17 cellular contexts compared by ENCODE assay signal in the genomic region with DNA sequence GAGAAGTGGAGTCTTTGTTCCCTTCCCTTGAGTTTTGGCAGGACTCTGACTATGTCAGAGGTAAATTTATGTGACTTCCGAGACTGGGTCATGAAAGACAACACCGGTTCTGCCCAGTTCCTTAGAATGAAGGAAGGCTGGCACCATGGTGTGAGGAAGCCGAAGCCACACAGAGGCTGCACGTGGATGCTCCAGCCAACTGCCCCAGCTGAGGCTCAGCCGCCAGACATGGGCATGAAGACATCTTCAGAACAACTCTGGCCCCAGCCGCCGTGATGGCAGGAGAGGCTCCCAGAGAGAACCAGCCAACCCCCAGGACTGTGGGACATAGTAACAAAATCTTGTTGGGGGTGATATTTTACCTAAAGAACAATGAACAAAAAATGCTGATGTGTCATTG.
DNase-seq lines count a peak whose midpoint lies in the region; ATAC-seq, FAIRE-seq and TF ChIP-seq lines count a peak whose summit lies in the region.
"Had no signal": no experiment of that assay in that cellular context is flagged by ENCODE, and none has a peak within 500 bp of the region (broad histone marks: within the 10 kb centered on the region; RNA-seq: fewer than 3 reads in every experiment).

No MANE protein-coding gene starts in this region.

- H3K56ac ChIP-seq in H1 (replicated peaks; ENCODE audit: insufficient read length, low read depth, low read length): no peak overlapping the region

- H3K79me1 ChIP-seq in H1 (ENCODE audit: low read depth, low read length): no peaks in the 10 kb centered on the region

- TF ChIP-seq RAD21 in H1 (IDR thresholded peaks at IDR 0.05 in 1 of 2, conservative IDR thresholded peaks at IDR 0.05 in 1 of 2; ENCODE audit: low read depth in 2 of 2, low read length in 2 of 2): no peak

- intact Hi-C loops in Caco-2 (cut with micrococcal nuclease; ENCODE audit: unreplicated experiment) (no loop called here), PC-3 (cut with micrococcal nuclease) (no loop called here), prostate gland (cut with DNase I) (no loop called here)

- CTCF ChIA-PET in Caco-2 (lab: Charles Lee): no interaction called here
- CTCF ChIA-PET in PC-3 (lab: Charles Lee): no interaction called here
- CTCF ChIA-PET in H1 (lab: Charles Lee; ENCODE audit: partially characterized antibody): interaction anchor here (0.8 to 2.1 kb wide), 2 partner anchors 10 to 31 kb away, joined by 3 to 5 read pairs; no protein-coding TSS in a partner anchor

- FAIRE-seq in H1 (lab: Jason Lieb, UNC): no peak
- FAIRE-seq: A549, G401.6, GM12891 had no signal

- H3K4me2 ChIP-seq in PC-3 (ENCODE audit: low read length) (no peak overlapping the region), H1 (ENCODE audit: insufficient read depth in 1 of 2, low read depth in 2 of 2, low read length in 2 of 2) (no peak overlapping the region)
- H3K4me2 ChIP-seq: A549 had no signal

- no peak overlapping the region for H3K23ac ChIP-seq in H1 (ENCODE audit: insufficient read length)

- TF ChIP-seq EP300 in H1 (IDR thresholded peaks at IDR 0.05; ENCODE audit: borderline replicate concordance in 1 of 2, low read depth in 2 of 2, low read length in 2 of 2): no peak

- no peaks in the 10 kb centered on the region for H3K27me3 Mint-ChIP-seq in Caco-2 (ENCODE audit: insufficient read depth, unreplicated experiment)

- no peak overlapping the region for H3K14ac ChIP-seq in H1 (ENCODE audit: insufficient read length)

- TF ChIP-seq POLR2A in H1 (IDR thresholded peaks at IDR 0.05; ENCODE audit: control extremely low read depth in 1 of 2, low read depth in 2 of 2, low read length in 2 of 2): no peak
- no peak for TF ChIP-seq POLR2A in prostate gland (IDR thresholded peaks at IDR 0.05)

- TF ChIP-seq CTCF in Caco-2 (IDR thresholded peaks at IDR 0.05; ENCODE audit: insufficient read depth in 1 of 2, low read depth in 1 of 2, low read length in 1 of 2, severe bottlenecking in 1 of 2, unreplicated experiment in 1 of 2): no peak
- no peak for TF ChIP-seq CTCF in PC-3 (conservative IDR thresholded peaks at IDR 0.05; ENCODE audit: low read depth, low read length)
- TF ChIP-seq CTCF in H1 (IDR thresholded peaks at IDR 0.05; ENCODE audit: control extremely low read depth in 1 of 3, insufficient read depth in 1 of 3, low read depth in 1 of 3, low read length in 3 of 3): no peak
- no peak for TF ChIP-seq CTCF in prostate gland (IDR thresholded peaks at IDR 0.05)
- TF ChIP-seq CTCF in omental fat pad (IDR thresholded peaks at IDR 0.05): no peak

- peak overlapping the region; percentile 9; the same call in 1 of the 2 replicates for H2BK20ac ChIP-seq in H1 (ENCODE audit: low read length)

- peaks cover 86% of the 10 kb centered on the region for H3K4me1 ChIP-seq in Caco-2
- H3K4me1 ChIP-seq in PC-3 (ENCODE audit: insufficient read depth, low read length): peaks cover 32% of the 10 kb centered on the region
- peaks cover 4 to 32% (median 25%) of the 10 kb centered on the region in 4 experiments for H3K4me1 ChIP-seq in H1 (replicated peaks in 1 of 4; ENCODE audit: control insufficient read depth in 3 of 4, insufficient read depth in 4 of 4, low read length in 3 of 4)
- peaks cover 29% of the 10 kb centered on the region for H3K4me1 ChIP-seq in prostate gland (replicated peaks)

- no peak overlapping the region for H2AK5ac ChIP-seq in H1 (ENCODE audit: low read depth, low read length)

- H3K4me3 Mint-ChIP-seq in Caco-2 (ENCODE audit: unreplicated experiment): peak overlapping the region; percentile 71
- H3K4me3 Mint-ChIP-seq: CD4-positive, CD25-positive, alpha-beta regulatory T cell had no signal

- H3K4me1 Mint-ChIP-seq in Caco-2 (ENCODE audit: low read depth, unreplicated experiment): peaks cover 47% of the 10 kb centered on the region

- H4K91ac ChIP-seq in H1 (replicated peaks; ENCODE audit: insufficient read length, low read length): peak overlapping the region; percentile 95

- H3K79me2 ChIP-seq in PC-3 (ENCODE audit: low read length): no peaks in the 10 kb centered on the region
- no peaks in the 10 kb centered on the region for H3K79me2 ChIP-seq in H1 (ENCODE audit: control insufficient read depth in 1 of 2, insufficient read depth in 2 of 2, low read length in 2 of 2)

- H3K36me3 ChIP-seq in Caco-2 (ENCODE audit: control insufficient read depth, insufficient read depth, low read length) (no peaks in the 10 kb centered on the region), PC-3 (ENCODE audit: low read depth, low read length) (no peaks in the 10 kb centered on the region), H1 (ENCODE audit: control insufficient read depth in 2 of 4, insufficient read depth in 4 of 4, low read length in 3 of 4) (no peaks in the 10 kb centered on the region), prostate gland (no peaks in the 10 kb centered on the region)
- H3K36me3 ChIP-seq: BE2C had no signal

- BruUV-seq in Caco-2 (replicated peaks; lab: Mats Ljungman, UMichigan) (no TSS peak), PC-3 (replicated peaks; lab: Mats Ljungman, UMichigan) (no TSS peak)

- H4K8ac ChIP-seq in H1 (ENCODE audit: extremely low read depth, insufficient read depth, low read length): 0 out of 2 replicates have a peak overlapping the region, but pooled peaks have one; percentile 20

- no peaks in the 10 kb centered on the region for H3K23me2 ChIP-seq in H1 (ENCODE audit: low read depth, low read length)

- H2BK12ac ChIP-seq in H1 (ENCODE audit: low read depth, low read length): peak overlapping the region; percentile 18; the same call in 1 of the 2 replicates

- H2AFZ ChIP-seq in PC-3 (ENCODE audit: low read length) (0 out of 2 replicates have a peak overlapping the region, but pooled peaks have one; percentile 60), H1 (ENCODE audit: low read length) (no peak overlapping the region)

- H3K9ac ChIP-seq in PC-3 (ENCODE audit: low read length) (no peak overlapping the region), H1 (replicated peaks in 1 of 4; ENCODE audit: extremely low read depth in 1 of 4, low read depth in 3 of 4, low read length in 3 of 4) (no peak overlapping the region)

- H3K9me3 ChIP-seq in Caco-2 (no peaks in the 10 kb centered on the region), PC-3 (ENCODE audit: low read length) (no peaks in the 10 kb centered on the region), H1 (ENCODE audit: insufficient read depth in 2 of 2, low read depth in 1 of 2, low read length in 1 of 2) (no peaks in the 10 kb centered on the region), prostate gland (no peaks in the 10 kb centered on the region)
- H3K9me3 ChIP-seq: A549, BE2C had no signal

- no peaks in the 10 kb centered on the region for H3F3A ChIP-seq in PC-3 (ENCODE audit: low read length, unreplicated experiment)

- no peaks in the 10 kb centered on the region for H3K27me3 ChIP-seq in Caco-2 (replicated peaks; ENCODE audit: control insufficient read depth, insufficient read depth, low read length)
- 0 out of 2 replicates have a peak, but pooled peaks cover 4% of the 10 kb centered on the region for H3K27me3 ChIP-seq in PC-3 (ENCODE audit: low read length)
- no peaks in the 10 kb centered on the region; a peak in 2 of 7 replicates for H3K27me3 ChIP-seq in H1 (replicated peaks in 1 of 4; ENCODE audit: control insufficient read depth in 3 of 4, extremely low read depth in 1 of 4, insufficient read depth in 3 of 4, low read length in 3 of 4)
- H3K27me3 ChIP-seq in prostate gland (replicated peaks; ENCODE audit: insufficient read depth): no peaks in the 10 kb centered on the region
- H3K27me3 ChIP-seq: BE2C had no signal

- H3K9me3 Mint-ChIP-seq in Caco-2 (ENCODE audit: unreplicated experiment): peaks cover 3% of the 10 kb centered on the region
- H3K9me3 Mint-ChIP-seq: CD4-positive, CD25-positive, alpha-beta regulatory T cell had no signal

- no peak overlapping the region for H3K4ac ChIP-seq in H1 (replicated peaks; ENCODE audit: insufficient read length, low read depth, low read length)

- H3K18ac ChIP-seq in H1 (ENCODE audit: extremely low read depth, low read length): no peak overlapping the region

- POLR2A ChIA-PET in Caco-2 (lab: Charles Lee) (no interaction called here), PC-3 (lab: Charles Lee; ENCODE audit: unreplicated experiment) (no interaction called here), H1 (lab: Charles Lee; ENCODE audit: partially characterized antibody) (no interaction called here)

- no peak overlapping the region for H2BK15ac ChIP-seq in H1 (ENCODE audit: low read length)

- H4K5ac ChIP-seq in H1 (ENCODE audit: insufficient read length, low read depth, low read length): no peak overlapping the region

- DNase-seq in Caco-2 (no peak), PC-3 (no peak), H1 (ENCODE audit: low read depth in 1 of 2, low spot score in 2 of 2) (no peak), prostate gland (ENCODE audit: low spot score) (no peak), kidney glomerular epithelial cell (lab: John Stamatoyannopoulos, UW) (no peak), omental fat pad (ENCODE audit: low spot score) (no peak)
- no peak for DNase-seq in stimulated activated naive CD8-positive, alpha-beta T cell treated with anti-CD3 and anti-CD28 coated beads, Interleukin-15, Interleukin-2, amounts not matched to agents 100 U/mL and 50 U/mL, for 24 hours
- no peak for DNase-seq in activated CD4-positive, alpha-beta T cell treated with anti-CD3 and anti-CD28 coated beads for 4 hours
- DNase-seq: BE2C; CD4-positive, CD25-positive, alpha-beta regulatory T cell; DMS79 treated with DMSO at 0.1 percent for 48 hours; EL; HCEC 1CT had no signal

- ATAC-seq in PC-3 (no peak), omental fat pad (ENCODE audit: low FRiP score) (no peak)
- no peak for ATAC-seq in stimulated activated naive CD8-positive, alpha-beta T cell treated with anti-CD3 and anti-CD28 coated beads, Interleukin-15, Interleukin-2, amounts not matched to agents 100 U/mL and 50 U/mL, for 24 hours

- 97% methylated on average over 7 of the region's 7 CpGs; no CpG with 5 or more reads in 1 of the 2 experiments for WGBS in H1 (ENCODE audit: extremely low coverage in 1 of 2, insufficient coverage in 1 of 2, insufficient read length in 1 of 2, insufficient replicate concordance in 2 of 2, low coverage in 1 of 2, low lambda C conversion rate in 2 of 2, missing lambda C conversion rate in 1 of 2), 2 experiments
- 14% methylated on average over 1 of the region's 7 CpGs for WGBS in prostate gland

- H3K27ac Mint-ChIP-seq in Caco-2 (ENCODE audit: unreplicated experiment): peak overlapping the region; percentile 99
- H3K27ac Mint-ChIP-seq: CD4-positive, CD25-positive, alpha-beta regulatory T cell had no signal

- H3K36me3 Mint-ChIP-seq in Caco-2 (ENCODE audit: insufficient read depth, unreplicated experiment): peaks cover 17% of the 10 kb centered on the region
- H3K36me3 Mint-ChIP-seq: CD4-positive, CD25-positive, alpha-beta regulatory T cell had no signal

- no peak overlapping the region for H2BK5ac ChIP-seq in H1 (ENCODE audit: low read depth, low read length)

- H3K27ac ChIP-seq in PC-3 (ENCODE audit: low read length) (no peak overlapping the region), H1 (ENCODE audit: low read depth, low read length) (no peak overlapping the region), prostate gland (peak overlapping the region; percentile 64 to 92)
- H3K27ac ChIP-seq: A549, HL-60 had no signal

- H4K20me1 ChIP-seq in PC-3 (ENCODE audit: low read length) (no peaks in the 10 kb centered on the region), H1 (replicated peaks in 1 of 2; ENCODE audit: control insufficient read depth in 1 of 2, insufficient read depth in 2 of 2, low read length in 2 of 2) (no peaks in the 10 kb centered on the region)

- H3K9me2 ChIP-seq in PC-3 (replicated peaks; ENCODE audit: low read length): no peaks in the 10 kb centered on the region

- H2BK120ac ChIP-seq in H1 (replicated peaks; ENCODE audit: low read depth, low read length): no peak overlapping the region

- no peak overlapping the region for H3K4me3 ChIP-seq in Caco-2 (ENCODE audit: low read depth, low read length)
- H3K4me3 ChIP-seq in PC-3 (ENCODE audit: low read length): no peak overlapping the region
- no peak overlapping the region for H3K4me3 ChIP-seq in H1 (ENCODE audit: extremely low read depth in 1 of 4, insufficient read depth in 2 of 4, low read depth in 3 of 4, low read length in 4 of 4)
- no peak overlapping the region for H3K4me3 ChIP-seq in prostate gland
- H3K4me3 ChIP-seq: A549 had no signal

Comparison
In these comparisons a context has a peak if more than half of its experiments do, and no peak if none do; other contexts are left out.
1. H3K27ac ChIP-seq: peak in prostate gland (2 of 2); none in PC-3 (single experiment) and H1 (single experiment).